1 cellular context compared by ENCODE assay signal in the genomic region with DNA sequence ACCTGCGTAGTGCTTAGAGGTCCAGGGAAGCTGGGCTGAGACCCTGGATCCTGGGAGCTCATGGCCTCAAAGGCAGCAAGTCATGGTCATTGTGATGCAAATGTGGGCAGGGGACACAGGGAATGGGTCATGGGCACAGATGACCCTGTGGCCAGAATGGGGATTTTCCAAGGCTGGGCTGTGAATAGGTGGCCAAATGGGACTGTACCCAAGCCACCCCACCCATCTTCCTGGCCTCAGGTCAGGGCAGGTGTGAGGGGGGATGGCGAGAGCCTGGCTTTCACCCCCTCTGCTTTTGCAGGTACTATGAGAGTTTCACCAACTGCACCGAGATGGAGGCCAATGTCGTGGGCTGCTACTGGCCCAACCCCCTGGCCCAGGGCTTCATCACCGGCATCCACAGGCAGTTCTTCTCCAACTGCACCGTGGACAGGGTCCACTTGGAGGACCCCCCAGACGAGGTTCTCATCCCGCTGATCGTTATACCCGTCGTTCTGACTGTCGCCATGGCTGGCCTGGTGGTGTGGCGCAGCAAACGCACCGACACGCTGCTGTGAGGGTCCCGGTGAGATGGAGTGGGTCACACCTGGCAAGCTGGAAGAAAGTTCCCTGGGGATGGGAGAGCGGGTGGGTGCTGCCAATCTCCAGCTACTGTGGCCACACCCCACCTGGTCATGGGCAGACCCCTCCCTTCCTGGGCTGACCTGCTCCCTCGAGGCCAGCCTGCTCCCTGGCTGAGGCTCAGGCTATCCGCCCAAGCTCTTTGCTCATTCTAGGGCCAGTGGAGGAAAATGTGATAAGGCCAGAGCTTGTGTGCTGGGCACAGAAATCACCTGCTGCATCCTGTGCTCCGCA.
TF ChIP-seq lines count a peak whose summit lies in the region.

No MANE protein-coding gene starts in this region.

TF ChIP-seq in GM23338, 12 proteins besides CTCF, POLR2A, EP300 and RAD21 (continued from another document):
- no peak for TF ChIP-seq ZNF462 (CRISPR knock-in tag; IDR thresholded peaks at IDR 0.05)
- no peak for TF ChIP-seq ZNF114 (CRISPR knock-in tag; IDR thresholded peaks at IDR 0.05)
- TF ChIP-seq EZH2 (IDR thresholded peaks at IDR 0.05; ENCODE audit: low read depth, unreplicated experiment) = no peak
- TF ChIP-seq, protein P1, sequence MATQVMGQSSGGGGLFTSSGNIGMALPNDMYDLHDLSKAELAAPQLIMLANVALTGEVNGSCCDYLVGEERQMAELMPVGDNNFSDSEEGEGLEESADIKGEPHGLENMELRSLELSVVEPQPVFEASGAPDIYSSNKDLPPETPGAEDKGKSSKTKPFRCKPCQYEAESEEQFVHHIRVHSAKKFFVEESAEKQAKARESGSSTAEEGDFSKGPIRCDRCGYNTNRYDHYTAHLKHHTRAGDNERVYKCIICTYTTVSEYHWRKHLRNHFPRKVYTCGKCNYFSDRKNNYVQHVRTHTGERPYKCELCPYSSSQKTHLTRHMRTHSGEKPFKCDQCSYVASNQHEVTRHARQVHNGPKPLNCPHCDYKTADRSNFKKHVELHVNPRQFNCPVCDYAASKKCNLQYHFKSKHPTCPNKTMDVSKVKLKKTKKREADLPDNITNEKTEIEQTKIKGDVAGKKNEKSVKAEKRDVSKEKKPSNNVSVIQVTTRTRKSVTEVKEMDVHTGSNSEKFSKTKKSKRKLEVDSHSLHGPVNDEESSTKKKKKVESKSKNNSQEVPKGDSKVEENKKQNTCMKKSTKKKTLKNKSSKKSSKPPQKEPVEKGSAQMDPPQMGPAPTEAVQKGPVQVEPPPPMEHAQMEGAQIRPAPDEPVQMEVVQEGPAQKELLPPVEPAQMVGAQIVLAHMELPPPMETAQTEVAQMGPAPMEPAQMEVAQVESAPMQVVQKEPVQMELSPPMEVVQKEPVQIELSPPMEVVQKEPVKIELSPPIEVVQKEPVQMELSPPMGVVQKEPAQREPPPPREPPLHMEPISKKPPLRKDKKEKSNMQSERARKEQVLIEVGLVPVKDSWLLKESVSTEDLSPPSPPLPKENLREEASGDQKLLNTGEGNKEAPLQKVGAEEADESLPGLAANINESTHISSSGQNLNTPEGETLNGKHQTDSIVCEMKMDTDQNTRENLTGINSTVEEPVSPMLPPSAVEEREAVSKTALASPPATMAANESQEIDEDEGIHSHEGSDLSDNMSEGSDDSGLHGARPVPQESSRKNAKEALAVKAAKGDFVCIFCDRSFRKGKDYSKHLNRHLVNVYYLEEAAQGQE (IDR thresholded peaks at IDR 0.05; ENCODE audit: unreplicated experiment) = no peak
- TF ChIP-seq NANOG (IDR thresholded peaks at IDR 0.05; ENCODE audit: borderline replicate concordance) = no peak
